16 cellular contexts compared by ENCODE assay signal in the genomic region with DNA sequence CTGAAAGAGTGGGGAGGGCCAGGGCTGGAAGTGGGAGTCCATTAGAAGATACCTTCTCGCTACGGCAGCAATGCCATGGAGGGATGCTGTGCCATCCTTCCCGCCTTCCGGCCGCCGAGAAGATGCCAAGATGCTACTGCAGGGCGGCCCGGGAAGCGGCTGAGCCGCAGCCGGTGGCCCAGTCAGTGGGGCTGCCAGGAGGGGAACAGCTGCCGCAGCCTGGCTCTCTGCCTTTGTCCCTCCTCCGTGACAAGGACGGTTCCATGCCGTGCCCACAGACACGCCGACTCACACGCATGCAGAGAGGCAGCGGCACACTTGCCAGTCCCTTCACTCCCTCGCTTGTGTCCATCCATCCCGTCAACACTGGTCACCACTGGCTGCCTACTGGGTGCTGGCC. TPM values are rescaled to one million over a fixed set of nuclear protein-coding genes. Genes with fewer than 3 reads are reported as not detected.
DNase-seq lines count a peak whose midpoint lies in the region; ATAC-seq and TF ChIP-seq lines count a peak whose summit lies in the region.
"Had no signal": no experiment of that assay in that cellular context is flagged by ENCODE, and none has a peak within 500 bp of the region (broad histone marks: within the 10 kb centered on the region; RNA-seq: fewer than 3 reads in every experiment).

No MANE protein-coding gene starts in this region.

- intact Hi-C loops in natural killer cell (cut with micrococcal nuclease): no loop called here
- intact Hi-C loops in activated CD4-positive, alpha-beta T cell treated with anti-CD3 and anti-CD28 coated beads, Interleukin-2, amount 10 ng/mL, durations not matched to agents 24 days and 14 days (cut with micrococcal nuclease): no loop called here

- TF ChIP-seq CTCF in natural killer cell (IDR thresholded peaks at IDR 0.05) (no peak), suprapubic skin (IDR thresholded peaks at IDR 0.05) (no peak)

- peaks cover 7 to 8% of the 10 kb centered on the region in 2 donors for H3K4me1 Mint-ChIP-seq in natural killer cell treated with Interleukin-12 subunit alpha and Interleukin-12 subunit beta and Interleukin-15 and Interleukin-18, amount 100 ng/mL, for 72 hours (ENCODE audit: low read depth in 2 of 2)
- H3K4me1 Mint-ChIP-seq in natural killer cell: peaks cover 8 to 14% of the 10 kb centered on the region in 2 donors
- H3K4me1 Mint-ChIP-seq in activated CD8-positive, alpha-beta T cell treated with anti-CD3 and anti-CD28 coated beads, Interleukin-2, amount 10 ng/mL, durations not matched to agents 7 days and 5 days (ENCODE audit: low read depth): peaks cover 7% of the 10 kb centered on the region
- H3K4me1 Mint-ChIP-seq in activated CD4-positive, alpha-beta T cell treated with anti-CD3 and anti-CD28 coated beads, Interleukin-2, amount 10 ng/mL, durations not matched to agents 24 days and 14 days: peaks cover 5% of the 10 kb centered on the region

- no peak for TF ChIP-seq POLR2A in suprapubic skin (IDR thresholded peaks at IDR 0.05)

- POLR2A ChIA-PET in activated CD8-positive, alpha-beta T cell treated with anti-CD3 and anti-CD28 coated beads, Interleukin-2, amount 10 ng/mL, durations not matched to agents 7 days and 5 days (lab: Charles Lee): no interaction called here

- H3K4me3 Mint-ChIP-seq in natural killer cell treated with Interleukin-12 subunit alpha and Interleukin-12 subunit beta and Interleukin-15 and Interleukin-18, amount 100 ng/mL, for 72 hours: no peak overlapping the region
- H3K4me3 Mint-ChIP-seq in natural killer cell: no peak overlapping the region
- no peak overlapping the region for H3K4me3 Mint-ChIP-seq in activated CD8-positive, alpha-beta T cell treated with anti-CD3 and anti-CD28 coated beads, Interleukin-2, amount 10 ng/mL, durations not matched to agents 7 days and 5 days
- H3K4me3 Mint-ChIP-seq in activated CD4-positive, alpha-beta T cell treated with anti-CD3 and anti-CD28 coated beads, Interleukin-2, amount 10 ng/mL, durations not matched to agents 24 days and 14 days: no peak overlapping the region

- TF ChIP-seq EP300 in suprapubic skin (IDR thresholded peaks at IDR 0.05): no peak

- peaks cover 5% of the 10 kb centered on the region for H3K4me1 ChIP-seq in suprapubic skin

- no peaks in the 10 kb centered on the region for H3K36me3 Mint-ChIP-seq in natural killer cell treated with Interleukin-12 subunit alpha and Interleukin-12 subunit beta and Interleukin-15 and Interleukin-18, amount 100 ng/mL, for 72 hours
- H3K36me3 Mint-ChIP-seq in natural killer cell: no peaks in the 10 kb centered on the region
- peaks cover 2% of the 10 kb centered on the region for H3K36me3 Mint-ChIP-seq in activated CD8-positive, alpha-beta T cell treated with anti-CD3 and anti-CD28 coated beads, Interleukin-2, amount 10 ng/mL, durations not matched to agents 7 days and 5 days (ENCODE audit: low read depth)
- peaks cover 3% of the 10 kb centered on the region for H3K36me3 Mint-ChIP-seq in activated CD4-positive, alpha-beta T cell treated with anti-CD3 and anti-CD28 coated beads, Interleukin-2, amount 10 ng/mL, durations not matched to agents 24 days and 14 days (ENCODE audit: low read depth)

- H3K27ac Mint-ChIP-seq in natural killer cell treated with Interleukin-12 subunit alpha and Interleukin-12 subunit beta and Interleukin-15 and Interleukin-18, amount 100 ng/mL, for 72 hours: no peak overlapping the region
- H3K27ac Mint-ChIP-seq in natural killer cell: no peak overlapping the region
- no peak overlapping the region for H3K27ac Mint-ChIP-seq in activated CD8-positive, alpha-beta T cell treated with anti-CD3 and anti-CD28 coated beads, Interleukin-2, amount 10 ng/mL, durations not matched to agents 7 days and 5 days
- H3K27ac Mint-ChIP-seq in activated CD4-positive, alpha-beta T cell treated with anti-CD3 and anti-CD28 coated beads, Interleukin-2, amount 10 ng/mL, durations not matched to agents 24 days and 14 days: no peak overlapping the region

- no peak overlapping the region for H3K4me3 ChIP-seq in suprapubic skin

- H3K9me3 ChIP-seq in suprapubic skin: no peaks in the 10 kb centered on the region

- H3K27ac ChIP-seq in suprapubic skin: no peak overlapping the region

- H3K9me3 Mint-ChIP-seq in natural killer cell treated with Interleukin-12 subunit alpha and Interleukin-12 subunit beta and Interleukin-15 and Interleukin-18, amount 100 ng/mL, for 72 hours: no peaks in the 10 kb centered on the region
- H3K9me3 Mint-ChIP-seq in natural killer cell: no peaks in the 10 kb centered on the region
- H3K9me3 Mint-ChIP-seq in activated CD8-positive, alpha-beta T cell treated with anti-CD3 and anti-CD28 coated beads, Interleukin-2, amount 10 ng/mL, durations not matched to agents 7 days and 5 days (ENCODE audit: insufficient read depth): no peaks in the 10 kb centered on the region
- H3K9me3 Mint-ChIP-seq in activated CD4-positive, alpha-beta T cell treated with anti-CD3 and anti-CD28 coated beads, Interleukin-2, amount 10 ng/mL, durations not matched to agents 24 days and 14 days: no peaks in the 10 kb centered on the region

- H3K36me3 ChIP-seq in suprapubic skin: peaks cover 20% of the 10 kb centered on the region

- CTCF ChIA-PET in activated CD8-positive, alpha-beta T cell treated with anti-CD3 and anti-CD28 coated beads, Interleukin-2, amount 10 ng/mL, durations not matched to agents 7 days and 5 days (lab: Charles Lee): no interaction called here

- no peaks in the 10 kb centered on the region for H3K27me3 ChIP-seq in suprapubic skin

- no peak for ATAC-seq in natural killer cell treated with Interleukin-12 subunit alpha and Interleukin-12 subunit beta and Interleukin-15 and Interleukin-18, amount 100 ng/mL, for 72 hours
- no peak for ATAC-seq in natural killer cell
- ATAC-seq in activated CD8-positive, alpha-beta T cell treated with anti-CD3 and anti-CD28 coated beads, Interleukin-2, amount 10 ng/mL, durations not matched to agents 7 days and 5 days: no peak

- WGBS in suprapubic skin: 70% methylated on average over 20 of the region's 21 CpGs

- peak; percentile 49 for DNase-seq in natural killer cell treated with Interleukin-12 subunit alpha and Interleukin-12 subunit beta and Interleukin-15 and Interleukin-18, amount 100 ng/mL, for 72 hours (ENCODE audit: low spot score)
- DNase-seq in natural killer cell: no peak
- peak in 38 of 58 donors; percentile 9 to 65 (median 30) for DNase-seq in anterior cingulate cortex (lab: John Stamatoyannopoulos, UW)
- DNase-seq in midbrain (lab: John Stamatoyannopoulos, UW): peak; percentile 2
- DNase-seq in activated CD8-positive, alpha-beta T cell treated with anti-CD3 and anti-CD28 coated beads, Interleukin-2, amount 10 ng/mL, durations not matched to agents 7 days and 5 days: no peak
- DNase-seq in activated CD4-positive, alpha-beta T cell treated with anti-CD3 and anti-CD28 coated beads, Interleukin-2, amount 10 ng/mL, durations not matched to agents 24 days and 14 days: no peak
- DNase-seq in suprapubic skin (ENCODE audit: low spot score in 2 of 2): no peak
- DNase-seq in stimulated activated CD4-positive, alpha-beta T cell treated with anti-CD3 and anti-CD28 coated beads, Interleukin-4, amount 100 ng/mL, for 1 hour: no peak
- DNase-seq: EL, H7, Karpas-422, MM.1S, NCI-H1105 treated with DMSO at 0.1 percent for 48 hours, NCI-H1930, RPMI8226, SIG-M5 had no signal

- H3K27me3 Mint-ChIP-seq in natural killer cell treated with Interleukin-12 subunit alpha and Interleukin-12 subunit beta and Interleukin-15 and Interleukin-18, amount 100 ng/mL, for 72 hours: no peaks in the 10 kb centered on the region
- no peaks in the 10 kb centered on the region for H3K27me3 Mint-ChIP-seq in natural killer cell (ENCODE audit: low read depth in 2 of 2)
- H3K27me3 Mint-ChIP-seq in activated CD8-positive, alpha-beta T cell treated with anti-CD3 and anti-CD28 coated beads, Interleukin-2, amount 10 ng/mL, durations not matched to agents 7 days and 5 days (ENCODE audit: low read depth): no peaks in the 10 kb centered on the region
- no peaks in the 10 kb centered on the region for H3K27me3 Mint-ChIP-seq in activated CD4-positive, alpha-beta T cell treated with anti-CD3 and anti-CD28 coated beads, Interleukin-2, amount 10 ng/mL, durations not matched to agents 24 days and 14 days

RNA-seq across cellular contexts. Expression of gene NCBP3, which starts 20.2 kb away (rescaled TPM):
- 10 to 100 TPM; 52.4 to 71.9 TPM for total RNA-seq in natural killer cell treated with Interleukin-12 subunit alpha and Interleukin-12 subunit beta and Interleukin-15 and Interleukin-18, amount 100 ng/mL, for 72 hours
- total RNA-seq in natural killer cell (10 to 100 TPM; 55.9 to 60.7 (median 58.1) TPM), suprapubic skin (10 to 100 TPM; 15.4 to 41.8 (median 26.1) TPM)
- total RNA-seq in activated CD8-positive, alpha-beta T cell treated with anti-CD3 and anti-CD28 coated beads, Interleukin-2, amount 10 ng/mL, durations not matched to agents 7 days and 5 days: 10 to 100 TPM; 39.1 to 42.6 TPM
- 45.9 and 52.1 TPM in 2 replicates for total RNA-seq in activated CD4-positive, alpha-beta T cell treated with anti-CD3 and anti-CD28 coated beads, Interleukin-2, amount 10 ng/mL, durations not matched to agents 24 days and 14 days

RNA-seq across cellular contexts. Expression of gene CAMKK1, which starts 26.6 kb away (rescaled TPM):
- 1 to 10 TPM; 1.5 to 3.3 TPM for total RNA-seq in natural killer cell treated with Interleukin-12 subunit alpha and Interleukin-12 subunit beta and Interleukin-15 and Interleukin-18, amount 100 ng/mL, for 72 hours
- 1 to 10 TPM; 3.2 to 4.3 (median 3.9) TPM for total RNA-seq in natural killer cell
- 1 to 10 TPM; 3.3 to 4.0 TPM for total RNA-seq in activated CD8-positive, alpha-beta T cell treated with anti-CD3 and anti-CD28 coated beads, Interleukin-2, amount 10 ng/mL, durations not matched to agents 7 days and 5 days
- 8.6 and 9.2 TPM in 2 replicates for total RNA-seq in activated CD4-positive, alpha-beta T cell treated with anti-CD3 and anti-CD28 coated beads, Interleukin-2, amount 10 ng/mL, durations not matched to agents 24 days and 14 days
- total RNA-seq in suprapubic skin: 10 to 100 TPM; 10.8 to 17.3 (median 12.9) TPM

RNA-seq across cellular contexts. Expression of gene P2RX1, which starts 50.0 kb away (rescaled TPM):
- total RNA-seq in natural killer cell treated with Interleukin-12 subunit alpha and Interleukin-12 subunit beta and Interleukin-15 and Interleukin-18, amount 100 ng/mL, for 72 hours: 1 to 10 TPM; 3.9 TPM
- total RNA-seq in natural killer cell (10 to 100 TPM in 2 of 3 donors, 1 to 10 TPM in 1; 2.3 to 15.3 (median 13.4) TPM), suprapubic skin (1 to 10 TPM in 2 of 4 donors, under 1 TPM in 2; 0.25 to 2.6 (median 1.2) TPM)
- 1 to 10 TPM; 1.1 TPM for total RNA-seq in activated CD8-positive, alpha-beta T cell treated with anti-CD3 and anti-CD28 coated beads, Interleukin-2, amount 10 ng/mL, durations not matched to agents 7 days and 5 days
- total RNA-seq in activated CD4-positive, alpha-beta T cell treated with anti-CD3 and anti-CD28 coated beads, Interleukin-2, amount 10 ng/mL, durations not matched to agents 24 days and 14 days: 0.47 and 0.78 TPM in 2 replicates

Comparison
In these comparisons a context has a peak if more than half of its experiments do, and no peak if none do; other contexts are left out.
1. DNase-seq: peak in natural killer cell treated with Interleukin-12 subunit alpha and Interleukin-12 subunit beta and Interleukin-15 and Interleukin-18, amount 100 ng/mL, for 72 hours (single experiment), anterior cingulate cortex (38 of 58) and midbrain (single experiment); none in natural killer cell (single experiment), activated CD8-positive, alpha-beta T cell treated with anti-CD3 and anti-CD28 coated beads, Interleukin-2, amount 10 ng/mL, durations not matched to agents 7 days and 5 days (single experiment), activated CD4-positive, alpha-beta T cell treated with anti-CD3 and anti-CD28 coated beads, Interleukin-2, amount 10 ng/mL, durations not matched to agents 24 days and 14 days (single experiment), suprapubic skin (0 of 2) and stimulated activated CD4-positive, alpha-beta T cell treated with anti-CD3 and anti-CD28 coated beads, Interleukin-4, amount 100 ng/mL, for 1 hour (single experiment).